2 cellular contexts compared by ENCODE assay signal in the genomic region with DNA sequence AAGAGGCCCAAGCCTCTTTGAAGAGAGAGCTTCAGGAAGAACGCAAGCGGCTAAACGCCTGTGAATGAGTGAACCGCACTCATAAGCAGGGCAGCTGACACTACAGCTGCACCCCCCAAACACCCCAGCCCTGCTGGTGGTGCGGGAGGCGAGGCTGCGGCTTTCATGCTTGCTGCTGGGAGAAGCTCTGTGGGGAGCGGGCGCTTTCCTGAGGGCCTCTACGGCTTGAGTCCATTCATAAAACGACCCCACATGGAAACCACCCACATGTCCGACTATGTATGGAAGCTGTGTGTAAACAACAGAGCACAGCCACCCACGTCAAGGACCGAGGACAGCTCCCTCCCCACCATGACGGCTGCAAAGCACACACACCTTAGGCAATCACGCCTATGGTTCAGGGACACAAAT.
TF ChIP-seq lines count a peak whose summit lies in the region.

No MANE protein-coding gene starts in this region.

TF ChIP-seq in A549, 52 proteins besides CTCF, POLR2A, EP300 and RAD21:
- TF ChIP-seq, protein P1, sequence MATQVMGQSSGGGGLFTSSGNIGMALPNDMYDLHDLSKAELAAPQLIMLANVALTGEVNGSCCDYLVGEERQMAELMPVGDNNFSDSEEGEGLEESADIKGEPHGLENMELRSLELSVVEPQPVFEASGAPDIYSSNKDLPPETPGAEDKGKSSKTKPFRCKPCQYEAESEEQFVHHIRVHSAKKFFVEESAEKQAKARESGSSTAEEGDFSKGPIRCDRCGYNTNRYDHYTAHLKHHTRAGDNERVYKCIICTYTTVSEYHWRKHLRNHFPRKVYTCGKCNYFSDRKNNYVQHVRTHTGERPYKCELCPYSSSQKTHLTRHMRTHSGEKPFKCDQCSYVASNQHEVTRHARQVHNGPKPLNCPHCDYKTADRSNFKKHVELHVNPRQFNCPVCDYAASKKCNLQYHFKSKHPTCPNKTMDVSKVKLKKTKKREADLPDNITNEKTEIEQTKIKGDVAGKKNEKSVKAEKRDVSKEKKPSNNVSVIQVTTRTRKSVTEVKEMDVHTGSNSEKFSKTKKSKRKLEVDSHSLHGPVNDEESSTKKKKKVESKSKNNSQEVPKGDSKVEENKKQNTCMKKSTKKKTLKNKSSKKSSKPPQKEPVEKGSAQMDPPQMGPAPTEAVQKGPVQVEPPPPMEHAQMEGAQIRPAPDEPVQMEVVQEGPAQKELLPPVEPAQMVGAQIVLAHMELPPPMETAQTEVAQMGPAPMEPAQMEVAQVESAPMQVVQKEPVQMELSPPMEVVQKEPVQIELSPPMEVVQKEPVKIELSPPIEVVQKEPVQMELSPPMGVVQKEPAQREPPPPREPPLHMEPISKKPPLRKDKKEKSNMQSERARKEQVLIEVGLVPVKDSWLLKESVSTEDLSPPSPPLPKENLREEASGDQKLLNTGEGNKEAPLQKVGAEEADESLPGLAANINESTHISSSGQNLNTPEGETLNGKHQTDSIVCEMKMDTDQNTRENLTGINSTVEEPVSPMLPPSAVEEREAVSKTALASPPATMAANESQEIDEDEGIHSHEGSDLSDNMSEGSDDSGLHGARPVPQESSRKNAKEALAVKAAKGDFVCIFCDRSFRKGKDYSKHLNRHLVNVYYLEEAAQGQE (IDR thresholded peaks at IDR 0.05) = peak; percentile 46; the same call in 1 of the 2 replicates
- TF ChIP-seq BCL3 (IDR thresholded peaks at IDR 0.05) (no peak), HEYL (CRISPR knock-in tag; IDR thresholded peaks at IDR 0.05) (no peak), EHF (CRISPR knock-in tag; IDR thresholded peaks at IDR 0.05) (no peak)

TF ChIP-seq in liver, 16 proteins besides CTCF, POLR2A, EP300 and RAD21:
- TF ChIP-seq, protein P1 (IDR thresholded peaks at IDR 0.05) = peak; percentile 92
- no peak for TF ChIP-seq SP1 (IDR thresholded peaks at IDR 0.05)
- no peak for TF ChIP-seq MAX (IDR thresholded peaks at IDR 0.05)
